ENCODE assay signal across 9 cellular contexts in genomic region chr1:121518726-121519041, GRCh38.
DNase-seq lines count a peak whose midpoint lies in the region; ATAC-seq and TF ChIP-seq lines count a peak whose summit lies in the region.
"Had no signal": no experiment of that assay in that cellular context is flagged by ENCODE, and none has a peak within 500 bp of the region (broad histone marks: within the 10 kb centered on the region; RNA-seq: fewer than 3 reads in every experiment).

No MANE protein-coding gene starts in this region.

- DNase-seq in T-helper 2 cell treated with Interferon-gamma antibody and Interleukin-4, amounts not matched to agents 5 μg/mL and 100 μg/mL, for 36 hours (ENCODE audit: low spot score), result no peak
- no peak for DNase-seq in T-helper 2 cell
- DNase-seq in activated T-helper 2 cell treated with anti-CD3 and anti-CD28 coated beads, Interferon-gamma antibody, Interleukin-2, Interleukin-4, amounts not matched to agents 10 μg/mL and 5 μg/mL and 100 μg/mL, durations not matched to agents 14 hours and 24 hours and 36 hours (ENCODE audit: low spot score), result no peak
- no peak for DNase-seq in stimulated activated naive CD8-positive, alpha-beta T cell treated with anti-CD3 and anti-CD28 coated beads, Interleukin-15, amount 100 ng/mL, for 72 hours
- DNase-seq: IMR-90 had no signal

- H3K4me3 Mint-ChIP-seq in T-helper 2 cell treated with Interferon-gamma antibody and Interleukin-4, amounts not matched to agents 5 μg/mL and 100 μg/mL, for 36 hours, result peak overlapping the region; percentile 91
- H3K4me3 Mint-ChIP-seq in activated T-helper 2 cell treated with anti-CD3 and anti-CD28 coated beads, Interferon-gamma antibody, Interleukin-2, Interleukin-4, amounts not matched to agents 10 μg/mL and 5 μg/mL and 100 μg/mL, durations not matched to agents 14 hours and 24 hours and 36 hours (ENCODE audit: low read depth), result peak overlapping the region; percentile 94
- H3K4me3 Mint-ChIP-seq in stimulated activated naive CD8-positive, alpha-beta T cell treated with anti-CD3 and anti-CD28 coated beads, Interleukin-15, amount 100 ng/mL, for 72 hours, result peak overlapping the region; percentile 93 to 97

- ATAC-seq in stimulated activated naive CD8-positive, alpha-beta T cell treated with anti-CD3 and anti-CD28 coated beads, Interleukin-15, amount 100 ng/mL, for 72 hours, result no peak
- ATAC-seq in GM18511 (IDR thresholded peaks at IDR 0.05; ENCODE audit: unreplicated experiment), result no peak
- no peak for ATAC-seq in GM19035 (IDR thresholded peaks at IDR 0.05; ENCODE audit: unreplicated experiment)
- ATAC-seq in GM18505 (IDR thresholded peaks at IDR 0.05; ENCODE audit: unreplicated experiment), result no peak

- peak overlapping the region; percentile 93 for H3K27ac Mint-ChIP-seq in T-helper 2 cell treated with Interferon-gamma antibody and Interleukin-4, amounts not matched to agents 5 μg/mL and 100 μg/mL, for 36 hours
- peak overlapping the region; percentile 94 for H3K27ac Mint-ChIP-seq in activated T-helper 2 cell treated with anti-CD3 and anti-CD28 coated beads, Interferon-gamma antibody, Interleukin-2, Interleukin-4, amounts not matched to agents 10 μg/mL and 5 μg/mL and 100 μg/mL, durations not matched to agents 14 hours and 24 hours and 36 hours
- H3K27ac Mint-ChIP-seq in stimulated activated naive CD8-positive, alpha-beta T cell treated with anti-CD3 and anti-CD28 coated beads, Interleukin-15, amount 100 ng/mL, for 72 hours, result peak overlapping the region; percentile 95 to 97

- no peaks in the 10 kb centered on the region for H3K27me3 Mint-ChIP-seq in T-helper 2 cell treated with Interferon-gamma antibody and Interleukin-4, amounts not matched to agents 5 μg/mL and 100 μg/mL, for 36 hours (ENCODE audit: low read depth)
- no peaks in the 10 kb centered on the region for H3K27me3 Mint-ChIP-seq in activated T-helper 2 cell treated with anti-CD3 and anti-CD28 coated beads, Interferon-gamma antibody, Interleukin-2, Interleukin-4, amounts not matched to agents 10 μg/mL and 5 μg/mL and 100 μg/mL, durations not matched to agents 14 hours and 24 hours and 36 hours (ENCODE audit: low read depth)
- no peaks in the 10 kb centered on the region for H3K27me3 Mint-ChIP-seq in stimulated activated naive CD8-positive, alpha-beta T cell treated with anti-CD3 and anti-CD28 coated beads, Interleukin-15, amount 100 ng/mL, for 72 hours

- H3K36me3 Mint-ChIP-seq in T-helper 2 cell treated with Interferon-gamma antibody and Interleukin-4, amounts not matched to agents 5 μg/mL and 100 μg/mL, for 36 hours (ENCODE audit: low read depth), result peaks cover 23% of the 10 kb centered on the region
- H3K36me3 Mint-ChIP-seq in activated T-helper 2 cell treated with anti-CD3 and anti-CD28 coated beads, Interferon-gamma antibody, Interleukin-2, Interleukin-4, amounts not matched to agents 10 μg/mL and 5 μg/mL and 100 μg/mL, durations not matched to agents 14 hours and 24 hours and 36 hours (ENCODE audit: low read depth), result peaks cover 27% of the 10 kb centered on the region

- peak overlapping the region; percentile 63 for H3K4me3 ChIP-seq in iPS-18c (ENCODE audit: insufficient read depth, low read depth, low read length)

- H3K4me1 Mint-ChIP-seq in T-helper 2 cell treated with Interferon-gamma antibody and Interleukin-4, amounts not matched to agents 5 μg/mL and 100 μg/mL, for 36 hours (ENCODE audit: low read depth), result peaks cover 61% of the 10 kb centered on the region
- H3K4me1 Mint-ChIP-seq in activated T-helper 2 cell treated with anti-CD3 and anti-CD28 coated beads, Interferon-gamma antibody, Interleukin-2, Interleukin-4, amounts not matched to agents 10 μg/mL and 5 μg/mL and 100 μg/mL, durations not matched to agents 14 hours and 24 hours and 36 hours (ENCODE audit: low read depth), result peaks cover 65% of the 10 kb centered on the region
- H3K4me1 Mint-ChIP-seq in stimulated activated naive CD8-positive, alpha-beta T cell treated with anti-CD3 and anti-CD28 coated beads, Interleukin-15, amount 100 ng/mL, for 72 hours, result peaks cover 52% of the 10 kb centered on the region

- intact Hi-C loops in activated T-helper 2 cell treated with anti-CD3 and anti-CD28 coated beads, Interferon-gamma antibody, Interleukin-2, Interleukin-4, amounts not matched to agents 10 μg/mL and 5 μg/mL and 100 μg/mL, durations not matched to agents 14 hours and 24 hours and 36 hours (cut with micrococcal nuclease), result loop anchor here (2.0 to 5.0 kb wide), 3 partner anchors 40 to 76 kb away; no protein-coding TSS in a partner anchor

- peaks cover 23% of the 10 kb centered on the region for H3K9me3 Mint-ChIP-seq in T-helper 2 cell treated with Interferon-gamma antibody and Interleukin-4, amounts not matched to agents 5 μg/mL and 100 μg/mL, for 36 hours
- H3K9me3 Mint-ChIP-seq in activated T-helper 2 cell treated with anti-CD3 and anti-CD28 coated beads, Interferon-gamma antibody, Interleukin-2, Interleukin-4, amounts not matched to agents 10 μg/mL and 5 μg/mL and 100 μg/mL, durations not matched to agents 14 hours and 24 hours and 36 hours, result peaks cover 17% of the 10 kb centered on the region
- H3K9me3 Mint-ChIP-seq in stimulated activated naive CD8-positive, alpha-beta T cell treated with anti-CD3 and anti-CD28 coated beads, Interleukin-15, amount 100 ng/mL, for 72 hours, result peaks cover 0 to 11% of the 10 kb centered on the region in 2 donors

- no peak for TF ChIP-seq POLR2A in GM18505 (IDR thresholded peaks at IDR 0.05; ENCODE audit: borderline replicate concordance, extremely low read depth, insufficient read depth, insufficient read length)

- no peaks in the 10 kb centered on the region for H3K9me3 ChIP-seq in iPS-18c (ENCODE audit: control insufficient read depth, insufficient read depth, low read length)
